In the genomic region with DNA sequence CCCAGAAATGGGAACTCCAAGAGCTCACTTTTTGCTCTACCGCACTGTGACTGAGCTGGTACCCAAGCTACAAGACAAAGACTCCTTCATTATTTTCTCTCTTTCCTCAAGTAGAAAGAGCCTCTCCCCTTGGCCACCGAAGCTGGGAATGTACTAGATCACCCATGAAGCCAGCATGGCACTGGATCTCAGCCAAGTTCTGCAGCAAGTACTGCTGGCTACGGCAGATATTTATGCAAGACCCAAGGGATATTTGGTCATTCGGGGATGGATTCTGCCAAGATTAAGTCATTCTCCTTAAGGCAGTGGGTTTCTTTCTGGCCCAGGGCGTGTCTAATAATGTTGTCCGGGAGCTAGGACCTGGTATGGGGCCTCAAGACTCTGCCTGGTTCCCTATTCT, we compare ENCODE assay signal across 18 cellular contexts.
"Had no signal": no experiment of that assay in that cellular context is flagged by ENCODE, and none has a peak within 500 bp of the region (broad histone marks: within the 10 kb centered on the region; RNA-seq: fewer than 3 reads in every experiment).

No MANE protein-coding gene starts in this region.

- H3K27me3 ChIP-seq: ascending aorta, foreskin keratinocyte, suprapubic skin had no signal

- ATAC-seq: activated CD4-positive, CD25-positive, alpha-beta regulatory T cell treated with anti-CD3 and anti-CD28 coated beads, Interleukin-2, amount 50 U/mL, for 24 hours; foreskin keratinocyte; left colon; lower lobe of right lung; T-cell had no signal

- H3K36me3 ChIP-seq: ascending aorta, lower lobe of right lung, suprapubic skin had no signal

- DNase-seq: activated CD4-positive, alpha-beta T cell treated with anti-CD3 and anti-CD28 coated beads, Interleukin-2, amount 50 U/mL, for 1 hour; activated CD8-positive, alpha-beta memory T cell treated with anti-CD3 and anti-CD28 coated beads, Interleukin-2, amount 50 U/mL, for 4 hours; activated naive CD4-positive, alpha-beta T cell treated with anti-CD3 and anti-CD28 coated beads, Interleukin-2, amount 50 U/mL, for 16 hours; activated T-cell treated with anti-CD3 and anti-CD28 coated beads, Interleukin-2, amount 50 U/mL, for 48 hours; foreskin keratinocyte; glutamatergic neuron; hypothalamus; islet precursor cell; left colon; lower lobe of right lung; nephron progenitor cell; occipital lobe; retina; T-cell had no signal

- H3K27ac ChIP-seq: ascending aorta, coronary artery, foreskin keratinocyte, lower lobe of right lung, suprapubic skin had no signal

- H3K4me3 ChIP-seq: ascending aorta, coronary artery, lower lobe of right lung, suprapubic skin had no signal

- H3K9me3 ChIP-seq: lower lobe of right lung, suprapubic skin had no signal

- H3K4me1 ChIP-seq: ascending aorta, foreskin keratinocyte, lower lobe of right lung, suprapubic skin had no signal
